Comparison of ENCODE assay signal across 8 cellular contexts in genomic region chr7:2510909-2511768, GRCh38. TPM values are rescaled to one million over a fixed set of nuclear protein-coding genes. Genes with fewer than 3 reads are reported as not detected.
A peak's percentile ranks its signal among the peaks of the same experiment; 100 is the strongest.
DNase-seq lines count a peak whose midpoint lies in the region; ATAC-seq, FAIRE-seq and TF ChIP-seq lines count a peak whose summit lies in the region.

No MANE protein-coding gene starts in this region.

- no peak for FAIRE-seq in GM12878 (lab: Jason Lieb, UNC)

- 32% methylated on average over 27 of the region's 27 CpGs for WGBS in GM12878 (ENCODE audit: insufficient coverage, insufficient replicate concordance, low lambda C conversion rate, missing lambda C conversion rate)
- 87 to 88% methylated on average over 23 of the region's 27 CpGs for WGBS in GM23248 (ENCODE audit: low coverage in 1 of 2, low lambda C conversion rate in 2 of 2, missing lambda C conversion rate in 2 of 2), 2 experiments

- H3K4me2 ChIP-seq in GM12878 (ENCODE audit: control insufficient read depth, insufficient read depth) (peak overlapping the region; percentile 64; the same call in 1 of the 2 replicates), GM23248 (ENCODE audit: unreplicated experiment) (no peak overlapping the region)

- H3K9me2 ChIP-seq in GM23248 (ENCODE audit: insufficient read depth): no peaks in the 10 kb centered on the region

- TF ChIP-seq RAD21 in GM12878 (IDR thresholded peaks at IDR 0.05; ENCODE audit: insufficient read depth, low read depth, low read length): no peak

- ATAC-seq in HG03175 (IDR thresholded peaks at IDR 0.05; ENCODE audit: unreplicated experiment): peak; percentile 35
- ATAC-seq in GM12878: peak; percentile 45
- ATAC-seq in HG03442 (IDR thresholded peaks at IDR 0.05; ENCODE audit: unreplicated experiment): no peak

- DNase-seq in SKM-1 treated with dmso at 0.1 percent for 144 hours (lab: John Stamatoyannopoulos, UW; ENCODE audit: unreplicated experiment) (peak; percentile 84), GM12878 (ENCODE audit: low read depth, low spot score) (no peak), GM23248 (no peak), HPDE6-E6E7 (ENCODE audit: extremely low spot score) (no peak)

- H3K4me1 ChIP-seq in GM12878 (ENCODE audit: control insufficient read depth, insufficient read depth, low read length) (peaks cover 38% of the 10 kb centered on the region), rectal smooth muscle tissue (ENCODE audit: control insufficient read depth, insufficient read depth, low read length) (no peaks in the 10 kb centered on the region), GM23248 (ENCODE audit: insufficient read depth) (peaks cover 12% of the 10 kb centered on the region)

- no peaks in the 10 kb centered on the region for H3K79me2 ChIP-seq in GM12878 (ENCODE audit: control insufficient read depth, insufficient read depth, low read length)
- H3K79me2 ChIP-seq in GM23248 (ENCODE audit: insufficient read depth): no peaks in the 10 kb centered on the region

- intact Hi-C loops in GM12878 (cut with micrococcal nuclease; ENCODE audit: unreplicated experiment): no loop called here

- CTCF ChIA-PET in GM12878 (lab: Yijun Ruan, JAX): interaction anchor here (1.1 kb wide), 2 partner anchors 42 to 199 kb away, joined by 3 read pairs; no protein-coding TSS in a partner anchor

- H3K27me3 ChIP-seq in GM12878 (replicated peaks in 1 of 2; ENCODE audit: control insufficient read depth in 2 of 2, insufficient read depth in 2 of 2, low read length in 1 of 2) (no peaks in the 10 kb centered on the region), rectal smooth muscle tissue (ENCODE audit: control insufficient read depth, insufficient read depth, low read length) (no peaks in the 10 kb centered on the region), GM23248 (replicated peaks; ENCODE audit: insufficient read depth) (no peaks in the 10 kb centered on the region)

- TF ChIP-seq EP300 in GM12878 (IDR thresholded peaks at IDR 0.05; ENCODE audit: borderline replicate concordance in 1 of 2, control insufficient read depth in 1 of 2, low read depth in 2 of 2, low read length in 2 of 2): no peak

- no peak overlapping the region for H3K4me3 ChIP-seq in GM12878
- H3K4me3 ChIP-seq in rectal smooth muscle tissue (ENCODE audit: low read length): peak overlapping the region; percentile 6
- no peak overlapping the region for H3K4me3 ChIP-seq in GM23248

- H3F3A ChIP-seq in GM23248 (ENCODE audit: insufficient read depth): 0 out of 2 replicates have a peak, but pooled peaks cover 5% of the 10 kb centered on the region

- TF ChIP-seq CTCF in 22Rv1 (IDR thresholded peaks at IDR 0.05) (no peak), GM12878 (IDR thresholded peaks at IDR 0.05 in 2 of 3, conservative IDR thresholded peaks at IDR 0.05 in 1 of 3; ENCODE audit: control insufficient read depth in 2 of 3, extremely low read depth in 1 of 3, insufficient read depth in 1 of 3, low read depth in 3 of 3, low read length in 3 of 3) (no peak)

- SMC1A ChIA-PET in GM12878 (lab: Charles Lee; ENCODE audit: uncharacterized antibody, unreplicated experiment): interaction anchor here (0.6 kb wide), 1 partner anchor 203 kb away, joined by 3 read pairs; no protein-coding TSS in a partner anchor

- peak; percentile 54; the same call in 1 of the 2 replicates for TF ChIP-seq POLR2A in GM12878 (IDR thresholded peaks at IDR 0.05; ENCODE audit: low read depth, low read length)

- RAD21 ChIA-PET in GM12878 (lab: Charles Lee; ENCODE audit: unreplicated experiment): interaction anchor here (1.5 kb wide), 1 partner anchor 18 kb away, joined by 5 read pairs; no protein-coding TSS in a partner anchor

- POLR2A ChIA-PET in GM12878 (lab: Charles Lee): interaction anchor here (1.0 to 1.9 kb wide), 3 partner anchors 10 to 17 kb away, joined by 4 to 10 read pairs (median 5); no protein-coding TSS in a partner anchor

- H3K9me3 ChIP-seq in GM12878 (replicated peaks; ENCODE audit: control insufficient read depth, insufficient read depth, low read length) (no peaks in the 10 kb centered on the region), GM23248 (ENCODE audit: low read depth) (no peaks in the 10 kb centered on the region)

- H4K20me1 ChIP-seq in GM12878 (ENCODE audit: control insufficient read depth, insufficient read depth): no peaks in the 10 kb centered on the region
- H4K20me1 ChIP-seq in GM23248 (ENCODE audit: insufficient read depth): no peaks in the 10 kb centered on the region

- H3K36me3 ChIP-seq in GM12878 (ENCODE audit: control insufficient read depth in 2 of 2, insufficient read depth in 2 of 2, low read length in 1 of 2) (no peaks in the 10 kb centered on the region), rectal smooth muscle tissue (ENCODE audit: control insufficient read depth, insufficient read depth, low read length) (no peaks in the 10 kb centered on the region), GM23248 (ENCODE audit: low read depth) (no peaks in the 10 kb centered on the region)

- BruUV-seq in GM12878 (replicated peaks; lab: Mats Ljungman, UMichigan): no TSS peak

- in situ Hi-C loops in GM12878 (cut with MboI) (no loop called here), GM23248 (cut with MboI) (no loop called here)

- H3K9ac ChIP-seq in GM12878 (ENCODE audit: control insufficient read depth, insufficient read depth, low read length) (peak overlapping the region; percentile 20; the same call in 1 of the 2 replicates), rectal smooth muscle tissue (ENCODE audit: low read length) (no peak overlapping the region), GM23248 (no peak overlapping the region)

- H3K27ac ChIP-seq in 22Rv1 (peak overlapping the region; percentile 78), GM12878 (ENCODE audit: control insufficient read depth, insufficient read depth) (peak overlapping the region; percentile 18; the same call in 1 of the 2 replicates), rectal smooth muscle tissue (ENCODE audit: low read depth, low read length) (no peak overlapping the region), GM23248 (no peak overlapping the region)

- H2AFZ ChIP-seq in GM12878 (ENCODE audit: control insufficient read depth, low read depth, low read length) (peak overlapping the region; percentile 87), GM23248 (no peak overlapping the region)

RNA-seq across cellular contexts. Expression of gene LFNG, which starts 8.4 kb away (rescaled TPM):
- total RNA-seq in GM12878 (2013; cell fraction: nucleolus; rRNA removed): 6.2 and 7.0 TPM in 2 replicates
- total RNA-seq in GM12878 (2014; rRNA removed) (0.11 and 0.68 TPM in 2 replicates), GM12878 (2014; rRNA removed; fragmentation: Illumina TruSeq; extraction: Trizol) (0.22 and 0.23 TPM in 2 replicates), GM12878 (2021) (0.62 and 0.80 TPM in 2 replicates)
- not detected for polyA plus RNA-seq in GM12878 (2011; ENCODE audit: low read depth)
- polyA plus RNA-seq in GM12878 (2011; rRNA removed) (0.33 and 0.43 TPM in 2 replicates), GM12878 (2014; fragmentation: Illumina TruSeq; extraction: Trizol) (0.15 TPM in 1 of 2 replicates, not detected in the other), GM12878 (2014; fragmentation: Nextera tagmentation; extraction: Ambion mirVana) (under 1 TPM; 0.09 to 0.18 TPM), GM12878 (2014; rRNA removed) (0.68 and 0.81 TPM in 2 replicates), GM12878 (2016; fragmentation: Nextera tagmentation; extraction: Ambion mirVana) (not detected), GM23248 (2016; fragmentation: Nextera tagmentation; extraction: Ambion mirVana) (0.18 and 0.19 TPM in 2 replicates)
- 0.48 and 0.51 TPM in 2 replicates for polyA plus RNA-seq in GM12878 (2011; cell fraction: cytosol; rRNA removed)
- polyA plus RNA-seq in GM12878 (2011; cell fraction: nucleus; rRNA removed): 1.6 and 1.7 TPM in 2 replicates
- 0.15 and 0.35 TPM in 2 replicates for polyA plus RNA-seq in GM12878 (2012)
- 0.15 and 0.26 TPM in 2 replicates for polyA minus RNA-seq in GM12878 (2011; rRNA and poly(A)+ RNA removed)
- not detected in 2 replicates for polyA minus RNA-seq in GM12878 (2011; cell fraction: cytosol; rRNA and poly(A)+ RNA removed)
- polyA minus RNA-seq in GM12878 (2011; cell fraction: nucleus; rRNA and poly(A)+ RNA removed): 0.73 and 2.0 TPM in 2 replicates
- total RNA-seq in GM23248 (2014; rRNA removed; shearing (Covaris generic)): 2.0 and 3.6 TPM in 2 replicates

RNA-seq across cellular contexts. Expression of gene GRIFIN, which starts 34.9 kb away (rescaled TPM):
- total RNA-seq in GM12878 (2013; cell fraction: nucleolus; rRNA removed): not detected in 2 replicates
- total RNA-seq in GM12878 (2014; rRNA removed) (not detected in 2 replicates), GM12878 (2014; rRNA removed; fragmentation: Illumina TruSeq; extraction: Trizol) (not detected in 2 replicates), GM12878 (2021) (not detected in 2 replicates)
- polyA plus RNA-seq in GM12878 (2011; ENCODE audit: low read depth): not detected
- polyA plus RNA-seq in GM12878 (2011; rRNA removed) (not detected in 2 replicates), GM12878 (2014; fragmentation: Illumina TruSeq; extraction: Trizol) (not detected in 2 replicates), GM12878 (2014; fragmentation: Nextera tagmentation; extraction: Ambion mirVana) (not detected), GM12878 (2014; rRNA removed) (not detected in 2 replicates), GM12878 (2016; fragmentation: Nextera tagmentation; extraction: Ambion mirVana) (not detected), GM23248 (2016; fragmentation: Nextera tagmentation; extraction: Ambion mirVana) (not detected in 2 replicates)
- polyA plus RNA-seq in GM12878 (2011; cell fraction: cytosol; rRNA removed): not detected in 2 replicates
- not detected in 2 replicates for polyA plus RNA-seq in GM12878 (2011; cell fraction: nucleus; rRNA removed)
- not detected in 2 replicates for polyA plus RNA-seq in GM12878 (2012)
- not detected in 2 replicates for polyA minus RNA-seq in GM12878 (2011; rRNA and poly(A)+ RNA removed)
- not detected in 2 replicates for polyA minus RNA-seq in GM12878 (2011; cell fraction: cytosol; rRNA and poly(A)+ RNA removed)
- polyA minus RNA-seq in GM12878 (2011; cell fraction: nucleus; rRNA and poly(A)+ RNA removed): not detected in 2 replicates
- not detected in 2 replicates for total RNA-seq in GM23248 (2014; rRNA removed; shearing (Covaris generic))

RNA-seq across cellular contexts. Expression of gene BRAT1, which starts 44.2 kb away (rescaled TPM):
- 26.3 and 30.6 TPM in 2 replicates for total RNA-seq in GM12878 (2013; cell fraction: nucleolus; rRNA removed)
- total RNA-seq in GM12878 (2014; rRNA removed): 27.2 and 35.2 TPM in 2 replicates
- total RNA-seq in GM12878 (2014; rRNA removed; fragmentation: Illumina TruSeq; extraction: Trizol): 4.1 and 5.2 TPM in 2 replicates
- total RNA-seq in GM12878 (2021): 31.0 and 32.8 TPM in 2 replicates
- 4.9 TPM for polyA plus RNA-seq in GM12878 (2011; ENCODE audit: low read depth)
- 2.9 and 8.1 TPM in 2 replicates for polyA plus RNA-seq in GM12878 (2011; rRNA removed)
- 13.5 and 22.0 TPM in 2 replicates for polyA plus RNA-seq in GM12878 (2011; cell fraction: cytosol; rRNA removed)
- 101 and 131 TPM in 2 replicates for polyA plus RNA-seq in GM12878 (2011; cell fraction: nucleus; rRNA removed)
- 16.8 and 17.2 TPM in 2 replicates for polyA plus RNA-seq in GM12878 (2012)
- polyA plus RNA-seq in GM12878 (2014; fragmentation: Illumina TruSeq; extraction: Trizol): 0.76 and 3.3 TPM in 2 replicates
- polyA plus RNA-seq in GM12878 (2014; fragmentation: Nextera tagmentation; extraction: Ambion mirVana): under 1 TPM; 0.13 to 0.68 TPM
- 23.8 and 32.6 TPM in 2 replicates for polyA plus RNA-seq in GM12878 (2014; rRNA removed)
- polyA plus RNA-seq in GM12878 (2016; fragmentation: Nextera tagmentation; extraction: Ambion mirVana): 10 to 100 TPM; 43.6 to 53.3 TPM
- 3.9 and 12.8 TPM in 2 replicates for polyA minus RNA-seq in GM12878 (2011; rRNA and poly(A)+ RNA removed)
- 9.5 and 9.9 TPM in 2 replicates for polyA minus RNA-seq in GM12878 (2011; cell fraction: cytosol; rRNA and poly(A)+ RNA removed)
- polyA minus RNA-seq in GM12878 (2011; cell fraction: nucleus; rRNA and poly(A)+ RNA removed): 10.8 and 17.3 TPM in 2 replicates
- 37.9 and 39.7 TPM in 2 replicates for total RNA-seq in GM23248 (2014; rRNA removed; shearing (Covaris generic))
- 28.6 and 32.4 TPM in 2 replicates for polyA plus RNA-seq in GM23248 (2016; fragmentation: Nextera tagmentation; extraction: Ambion mirVana)

RNA-seq across cellular contexts. Expression of gene IQCE, which starts 47.6 kb away (rescaled TPM):
- 15.3 and 19.5 TPM in 2 replicates for total RNA-seq in GM12878 (2013; cell fraction: nucleolus; rRNA removed)
- total RNA-seq in GM12878 (2014; rRNA removed): 3.7 and 4.3 TPM in 2 replicates
- 2.3 and 2.5 TPM in 2 replicates for total RNA-seq in GM12878 (2014; rRNA removed; fragmentation: Illumina TruSeq; extraction: Trizol)
- total RNA-seq in GM12878 (2021): 7.9 and 8.1 TPM in 2 replicates
- 0.75 TPM for polyA plus RNA-seq in GM12878 (2011; ENCODE audit: low read depth)
- 2.8 and 3.7 TPM in 2 replicates for polyA plus RNA-seq in GM12878 (2011; rRNA removed)
- polyA plus RNA-seq in GM12878 (2011; cell fraction: cytosol; rRNA removed): 2.9 and 3.7 TPM in 2 replicates
- 13.7 and 15.4 TPM in 2 replicates for polyA plus RNA-seq in GM12878 (2011; cell fraction: nucleus; rRNA removed)
- polyA plus RNA-seq in GM12878 (2012): 2.0 and 2.6 TPM in 2 replicates
- 3.0 and 3.1 TPM in 2 replicates for polyA plus RNA-seq in GM12878 (2014; fragmentation: Illumina TruSeq; extraction: Trizol)
- under 1 TPM; 0.37 to 0.45 TPM for polyA plus RNA-seq in GM12878 (2014; fragmentation: Nextera tagmentation; extraction: Ambion mirVana)
- polyA plus RNA-seq in GM12878 (2014; rRNA removed): 5.6 and 6.1 TPM in 2 replicates
- polyA plus RNA-seq in GM12878 (2016; fragmentation: Nextera tagmentation; extraction: Ambion mirVana): 1 to 10 TPM; 5.8 to 5.9 TPM
- polyA minus RNA-seq in GM12878 (2011; rRNA and poly(A)+ RNA removed): 2.5 and 4.9 TPM in 2 replicates
- 1.1 and 3.7 TPM in 2 replicates for polyA minus RNA-seq in GM12878 (2011; cell fraction: cytosol; rRNA and poly(A)+ RNA removed)
- polyA minus RNA-seq in GM12878 (2011; cell fraction: nucleus; rRNA and poly(A)+ RNA removed): 3.4 and 6.5 TPM in 2 replicates
- total RNA-seq in GM23248 (2014; rRNA removed; shearing (Covaris generic)): 14.9 and 24.4 TPM in 2 replicates
- polyA plus RNA-seq in GM23248 (2016; fragmentation: Nextera tagmentation; extraction: Ambion mirVana): 12.1 and 14.7 TPM in 2 replicates

Comparison
In these comparisons a context has a peak if more than half of its experiments do, and no peak if none do; other contexts are left out.
1. H3K27ac ChIP-seq: peak in 22Rv1 (single experiment) and GM12878 (single experiment); none in rectal smooth muscle tissue (single experiment) and GM23248 (single experiment).